In the genomic region with DNA sequence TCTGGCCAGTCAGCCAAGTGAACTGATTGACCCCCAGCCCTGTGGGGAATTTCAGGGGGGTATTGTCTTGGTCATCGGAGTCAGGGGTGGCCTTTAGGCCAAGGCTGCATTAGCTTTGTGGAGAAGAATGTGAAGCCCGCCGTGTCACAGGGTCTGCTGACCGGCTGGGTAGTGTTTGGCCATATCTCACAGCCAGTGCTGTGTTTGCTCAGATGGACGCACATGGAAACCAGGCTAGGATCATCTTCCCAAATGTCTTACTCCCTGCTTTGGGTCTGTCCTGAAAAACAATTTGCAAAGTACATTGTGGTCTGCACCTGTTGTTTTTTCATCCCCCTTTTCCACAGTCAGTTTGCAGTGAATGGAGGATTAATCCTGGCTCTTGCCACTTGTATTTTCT, we compare ENCODE assay signal across 16 cellular contexts. TPM values are rescaled to one million over a fixed set of nuclear protein-coding genes. Genes with fewer than 3 reads are reported as not detected.
DNase-seq lines count a peak whose midpoint lies in the region; ATAC-seq and TF ChIP-seq lines count a peak whose summit lies in the region.
"Had no signal": no experiment of that assay in that cellular context is flagged by ENCODE, and none has a peak within 500 bp of the region (broad histone marks: within the 10 kb centered on the region; RNA-seq: fewer than 3 reads in every experiment).

No MANE protein-coding gene starts in this region.

- peak; percentile 56 for DNase-seq in LHCN-M2 (ENCODE audit: low read depth)
- DNase-seq in lung (ENCODE audit: low spot score) = no peak
- DNase-seq in psoas muscle = no peak
- DNase-seq in activated naive CD4-positive, alpha-beta T cell treated with anti-CD3 and anti-CD28 coated beads, Interleukin-2, amount 10 ng/mL, durations not matched to agents 7 days and 5 days = no peak
- no peak for DNase-seq in glomerular visceral epithelial cell (ENCODE audit: extremely low spot score)
- no peak for DNase-seq in HUDEP-2 (lab: John Stamatoyannopoulos, UW; ENCODE audit: unreplicated experiment in 76 of 76)
- DNase-seq: HFFc6, MG63, NCI-H1105, NCI-H187, NCI-H2171, NCI-H446 treated with DMSO at 0.1 percent for 48 hours, NCI-H748 treated with DMSO at 0.1 percent for 48 hours had no signal

- no peaks in the 10 kb centered on the region for H3K9me3 Mint-ChIP-seq in dendritic cell treated with granulocyte-macrophage colony-stimulating factor and Interleukin-4, amounts not matched to agents 40 ng/mL and 50 ng/mL, for 4 days
- no peaks in the 10 kb centered on the region for H3K9me3 Mint-ChIP-seq in activated naive CD4-positive, alpha-beta T cell treated with anti-CD3 and anti-CD28 coated beads, Interleukin-2, amount 10 ng/mL, durations not matched to agents 7 days and 5 days
- H3K9me3 Mint-ChIP-seq: HFFc6 had no signal

- no peak overlapping the region for H3K4me3 ChIP-seq in lung
- no peak overlapping the region for H3K4me3 ChIP-seq in psoas muscle
- H3K4me3 ChIP-seq: MG63 had no signal

- intact Hi-C loops in dendritic cell treated with granulocyte-macrophage colony-stimulating factor and Interleukin-4, amounts not matched to agents 40 ng/mL and 50 ng/mL, for 4 days (cut with micrococcal nuclease) = no loop called here
- intact Hi-C loops in psoas muscle (cut with DNase I) = no loop called here

- H3K27ac Mint-ChIP-seq in dendritic cell treated with granulocyte-macrophage colony-stimulating factor and Interleukin-4, amounts not matched to agents 40 ng/mL and 50 ng/mL, for 4 days = peak overlapping the region; percentile 85
- H3K27ac Mint-ChIP-seq in activated naive CD4-positive, alpha-beta T cell treated with anti-CD3 and anti-CD28 coated beads, Interleukin-2, amount 10 ng/mL, durations not matched to agents 7 days and 5 days = no peak overlapping the region
- H3K27ac Mint-ChIP-seq: HFFc6 had no signal

- H3K36me3 ChIP-seq in lung (ENCODE audit: control insufficient read depth in 2 of 2, insufficient read depth in 2 of 2, low read length in 2 of 2) (no peaks in the 10 kb centered on the region), psoas muscle (ENCODE audit: insufficient read depth in 1 of 2, low read depth in 1 of 2) (peaks cover 0 to 22% of the 10 kb centered on the region in 2 donors)
- H3K36me3 ChIP-seq: MG63 had no signal

- WGBS in lung, 2 donors = 77 to 87% methylated on average over 5 of the region's 5 CpGs
- 25 to 39% (median 26%) methylated on average over 5 of the region's 5 CpGs for WGBS in psoas muscle, 3 donors

- peak overlapping the region; percentile 4 to 6 for H3K27ac ChIP-seq in lung (ENCODE audit: low read depth in 1 of 2, low read length in 1 of 2)
- peak overlapping the region; percentile 61 for H3K27ac ChIP-seq in psoas muscle
- H3K27ac ChIP-seq: KMS-11 had no signal

- H3K27me3 Mint-ChIP-seq in dendritic cell treated with granulocyte-macrophage colony-stimulating factor and Interleukin-4, amounts not matched to agents 40 ng/mL and 50 ng/mL, for 4 days = no peaks in the 10 kb centered on the region
- H3K27me3 Mint-ChIP-seq in activated naive CD4-positive, alpha-beta T cell treated with anti-CD3 and anti-CD28 coated beads, Interleukin-2, amount 10 ng/mL, durations not matched to agents 7 days and 5 days = no peaks in the 10 kb centered on the region

- H3K4me1 Mint-ChIP-seq in dendritic cell treated with granulocyte-macrophage colony-stimulating factor and Interleukin-4, amounts not matched to agents 40 ng/mL and 50 ng/mL, for 4 days (ENCODE audit: low read depth) = peaks cover 53% of the 10 kb centered on the region
- H3K4me1 Mint-ChIP-seq in activated naive CD4-positive, alpha-beta T cell treated with anti-CD3 and anti-CD28 coated beads, Interleukin-2, amount 10 ng/mL, durations not matched to agents 7 days and 5 days = peaks cover 5% of the 10 kb centered on the region

- no peak overlapping the region for H3K4me3 Mint-ChIP-seq in dendritic cell treated with granulocyte-macrophage colony-stimulating factor and Interleukin-4, amounts not matched to agents 40 ng/mL and 50 ng/mL, for 4 days
- H3K4me3 Mint-ChIP-seq in activated naive CD4-positive, alpha-beta T cell treated with anti-CD3 and anti-CD28 coated beads, Interleukin-2, amount 10 ng/mL, durations not matched to agents 7 days and 5 days = no peak overlapping the region
- H3K4me3 Mint-ChIP-seq: HFFc6 had no signal

- peaks cover 39% of the 10 kb centered on the region for H3K36me3 Mint-ChIP-seq in dendritic cell treated with granulocyte-macrophage colony-stimulating factor and Interleukin-4, amounts not matched to agents 40 ng/mL and 50 ng/mL, for 4 days (ENCODE audit: low read depth)
- peaks cover 18% of the 10 kb centered on the region for H3K36me3 Mint-ChIP-seq in activated naive CD4-positive, alpha-beta T cell treated with anti-CD3 and anti-CD28 coated beads, Interleukin-2, amount 10 ng/mL, durations not matched to agents 7 days and 5 days

- no peak for ATAC-seq in lung (ENCODE audit: insufficient read depth, low FRiP score)
- peak; percentile 34 to 61 (median 46) for ATAC-seq in psoas muscle
- ATAC-seq in HG02840 (IDR thresholded peaks at IDR 0.05; ENCODE audit: low FRiP score, unreplicated experiment) = no peak

- H3K4me1 ChIP-seq in lung (ENCODE audit: control insufficient read depth in 2 of 2, insufficient read depth in 2 of 2, low read length in 2 of 2) (peaks cover 5 to 7% of the 10 kb centered on the region in 2 donors), psoas muscle (peaks cover 24% of the 10 kb centered on the region)

- TF ChIP-seq CTCF in lung (IDR thresholded peaks at IDR 0.05; ENCODE audit: control extremely low read depth, extremely low read depth) (no peak), psoas muscle (IDR thresholded peaks at IDR 0.05) (no peak)

- H3K9me3 ChIP-seq in lung (ENCODE audit: control insufficient read depth in 2 of 2, insufficient read depth in 1 of 2, low read length in 1 of 2) (no peaks in the 10 kb centered on the region), psoas muscle (no peaks in the 10 kb centered on the region)
- H3K9me3 ChIP-seq: MG63 had no signal

- CTCF ChIA-PET in activated naive CD4-positive, alpha-beta T cell treated with anti-CD3 and anti-CD28 coated beads, Interleukin-2, amount 10 ng/mL, durations not matched to agents 7 days and 5 days (lab: Charles Lee) = interaction anchor here (1.3 kb wide), 1 partner anchor 131 kb away, joined by 4 read pairs; no protein-coding TSS in a partner anchor

- H3K27me3 ChIP-seq in lung (ENCODE audit: control insufficient read depth, insufficient read depth) (no peaks in the 10 kb centered on the region), psoas muscle (ENCODE audit: insufficient read depth in 3 of 3, low read length in 2 of 3) (peaks cover 0 to 29% (median 0%) of the 10 kb centered on the region in 3 donors)
- H3K27me3 ChIP-seq: MG63 had no signal

RNA-seq across cellular contexts. Expression of a gene that starts 13.0 kb away (rescaled TPM):
- total RNA-seq in LHCN-M2 (2014; rRNA removed) = 20.5 and 24.0 TPM in 2 replicates
- polyA plus RNA-seq in LHCN-M2 (2012) = 9.3 TPM
- 10 to 100 TPM; 43.5 to 87.0 TPM for total RNA-seq in lung
- 10 to 100 TPM; 22.4 to 32.5 TPM for polyA plus RNA-seq in lung
- total RNA-seq in psoas muscle = 10 to 100 TPM; 27.0 to 42.4 (median 38.4) TPM
- polyA plus RNA-seq in psoas muscle = 10 to 100 TPM; 14.5 to 31.7 (median 23.1) TPM

Comparison
In these comparisons a context has a peak if more than half of its experiments do, and no peak if none do; other contexts are left out.
1. ATAC-seq: peak in psoas muscle (4 of 4); none in lung (single experiment) and HG02840 (single experiment).